20 cellular contexts compared by ENCODE assay signal in the genomic region with DNA sequence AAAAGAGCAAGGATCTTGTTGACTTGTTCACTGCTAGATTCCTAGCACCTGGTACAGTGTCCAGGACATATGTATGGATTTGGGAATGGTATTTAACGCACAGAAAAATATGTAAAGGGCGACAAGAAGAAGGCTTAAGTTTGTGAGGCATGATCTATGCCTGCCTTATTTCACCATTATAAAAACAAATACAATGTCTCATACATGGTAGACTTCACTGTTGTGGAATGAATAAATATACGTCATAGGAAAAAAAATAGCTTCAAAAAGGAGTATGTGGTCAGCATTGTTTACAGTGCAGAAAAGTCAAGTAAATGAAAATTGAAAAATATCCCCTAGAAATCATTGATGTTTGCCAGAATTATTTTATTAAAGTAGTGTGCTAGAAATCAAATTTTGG. TPM values are rescaled to one million over a fixed set of nuclear protein-coding genes. Genes with fewer than 3 reads are reported as not detected.
DNase-seq lines count a peak whose midpoint lies in the region; TF ChIP-seq lines count a peak whose summit lies in the region.
"Had no signal": no experiment of that assay in that cellular context is flagged by ENCODE, and none has a peak within 500 bp of the region (broad histone marks: within the 10 kb centered on the region; RNA-seq: fewer than 3 reads in every experiment).

No MANE protein-coding gene starts in this region.

- peaks cover 5% of the 10 kb centered on the region for H3K36me3 ChIP-seq in fibroblast of lung (ENCODE audit: control insufficient read depth, insufficient read depth, low read length)

- TF ChIP-seq CTCF in AG04449 (IDR thresholded peaks at IDR 0.05; ENCODE audit: insufficient read depth, low read length, missing control alignments) = no peak
- no peak for TF ChIP-seq CTCF in HFFc6 (IDR thresholded peaks at IDR 0.05)
- no peak for TF ChIP-seq CTCF in fibroblast of lung (conservative IDR thresholded peaks at IDR 0.05 in 1 of 2, IDR thresholded peaks at IDR 0.05 in 1 of 2; ENCODE audit: low read depth in 1 of 2, low read length in 2 of 2)

- H3K9ac ChIP-seq in fibroblast of lung (ENCODE audit: insufficient read depth, low read length) = no peak overlapping the region
- H3K9ac ChIP-seq: BLaER1 had no signal

- POLR2A ChIA-PET in AG04449 (lab: Yijun Ruan, JAX) = no interaction called here

- H3K36me3 Mint-ChIP-seq in HFFc6 (ENCODE audit: low read depth) = peaks cover 37% of the 10 kb centered on the region

- no peaks in the 10 kb centered on the region for H4K20me1 ChIP-seq in fibroblast of lung (ENCODE audit: control insufficient read depth, extremely low read depth, insufficient read depth, low read length)
- H4K20me1 ChIP-seq: BLaER1 had no signal

- H3K27me3 Mint-ChIP-seq in HFFc6 (ENCODE audit: insufficient read depth) = no peaks in the 10 kb centered on the region
- H3K27me3 Mint-ChIP-seq: CD4-positive, alpha-beta memory T cell had no signal

- H2AFZ ChIP-seq in fibroblast of lung (ENCODE audit: low read length) = no peak overlapping the region

- H3K27me3 ChIP-seq in fibroblast of lung (ENCODE audit: control insufficient read depth, insufficient read depth, low read length) = no peaks in the 10 kb centered on the region
- H3K27me3 ChIP-seq: BLaER1 had no signal

- no peaks in the 10 kb centered on the region for H3K4me1 ChIP-seq in fibroblast of lung (ENCODE audit: control insufficient read depth, extremely low read depth, insufficient read depth, low read length)
- H3K4me1 ChIP-seq: BLaER1 had no signal

- H3K79me2 ChIP-seq in fibroblast of lung (ENCODE audit: control insufficient read depth, insufficient read depth, low read length) = no peaks in the 10 kb centered on the region

- no peaks in the 10 kb centered on the region for H3K9me3 Mint-ChIP-seq in HFFc6
- H3K9me3 Mint-ChIP-seq: CD4-positive, alpha-beta memory T cell had no signal

- peak overlapping the region; percentile 2; the same call in 1 of the 2 replicates for H3K27ac Mint-ChIP-seq in HFFc6

- peak; percentile 21 for DNase-seq in AG04449 (ENCODE audit: low read depth, low spot score)
- no peak for DNase-seq in HFFc6
- peak; percentile 16 for DNase-seq in astrocyte of the hippocampus (ENCODE audit: low read depth, low spot score)
- peak; percentile 32 to 77 for DNase-seq in fibroblast of lung (ENCODE audit: low read depth in 2 of 2)
- no peak for DNase-seq in NCI-H748 (lab: John Stamatoyannopoulos, UW; ENCODE audit: unreplicated experiment)
- no peak for DNase-seq in NCI-H1436 treated with DMSO at 0.1 percent for 48 hours (lab: John Stamatoyannopoulos, UW)
- no peak for DNase-seq in cerebellar nuclear complex (lab: John Stamatoyannopoulos, UW)
- no peak for DNase-seq in hypothalamus (lab: John Stamatoyannopoulos, UW)
- DNase-seq: 8988T; CD4-positive, alpha-beta memory T cell; DMS53; NCI-H1417 treated with DMSO at 0.1 percent for 48 hours; NCI-H1930; NCI-H345; NCI-H526; NK-92 treated with Interleukin-12 subunit alpha and Interleukin-12 subunit beta, amount 100 ng/mL, for 24 hours; Right ventricle myocardium superior had no signal

- no peak overlapping the region for H3K4me2 ChIP-seq in fibroblast of lung (ENCODE audit: extremely low read depth, insufficient read depth, low read length)
- H3K4me2 ChIP-seq: BLaER1 had no signal

- H3K4me1 Mint-ChIP-seq in HFFc6 (ENCODE audit: low read depth) = peaks cover 15% of the 10 kb centered on the region

- no peak overlapping the region for H3K4me3 ChIP-seq in AG04449 (ENCODE audit: low read depth, low read length)
- no peak overlapping the region for H3K4me3 ChIP-seq in fibroblast of lung (replicated peaks in 1 of 4; ENCODE audit: control extremely low read depth in 1 of 4, insufficient read depth in 1 of 4, low read depth in 3 of 4, low read length in 4 of 4)
- H3K4me3 ChIP-seq: BLaER1, SK-N-MC had no signal

- H3K27ac ChIP-seq in fibroblast of lung (ENCODE audit: insufficient read depth, low read length) = no peak overlapping the region
- H3K27ac ChIP-seq: BLaER1, SK-N-MC had no signal

- CTCF ChIA-PET in AG04449 (lab: Yijun Ruan, JAX) = interaction anchor here (1.0 to 1.8 kb wide), 2 partner anchors 15 to 16 kb away, joined by 5 to 8 read pairs; no protein-coding TSS in a partner anchor

- H3K9me3 ChIP-seq in fibroblast of lung (ENCODE audit: control insufficient read depth, insufficient read depth, low read depth, low read length) = no peaks in the 10 kb centered on the region
- H3K9me3 ChIP-seq: BLaER1 had no signal

- H3K4me3 Mint-ChIP-seq in HFFc6 = no peak overlapping the region
- H3K4me3 Mint-ChIP-seq: CD4-positive, alpha-beta memory T cell had no signal

RNA-seq across cellular contexts. Expression of a gene that starts 30.0 kb away (rescaled TPM):
- total RNA-seq in HFFc6 (2021; fragmentation: NEBNext Ultra II Directional; extraction: Animal tissue kit (Norgen Biotek cat#: 25700)) = 10 to 100 TPM; 19.6 to 23.8 (median 21.9) TPM
- total RNA-seq in fibroblast of lung = 28.0 and 36.2 TPM in 2 replicates
- polyA plus RNA-seq in fibroblast of lung = 16.4 and 27.0 TPM in 2 replicates
- polyA plus RNA-seq in fibroblast of lung (2012) = 9.2 and 13.8 TPM in 2 replicates
- 5.7 and 10.7 TPM in 2 replicates for polyA minus RNA-seq in fibroblast of lung (ENCODE audit: low replicate concordance)

RNA-seq across cellular contexts. Expression of a gene that starts 43.7 kb away (rescaled TPM):
- total RNA-seq in HFFc6 (2021; fragmentation: NEBNext Ultra II Directional; extraction: Animal tissue kit (Norgen Biotek cat#: 25700)) = 10 to 100 TPM; 20.0 to 33.3 (median 27.0) TPM
- 32.2 and 48.0 TPM in 2 replicates for total RNA-seq in fibroblast of lung
- 30.0 and 39.9 TPM in 2 replicates for polyA plus RNA-seq in fibroblast of lung
- 23.0 and 29.8 TPM in 2 replicates for polyA plus RNA-seq in fibroblast of lung (2012)
- polyA minus RNA-seq in fibroblast of lung (ENCODE audit: low replicate concordance) = 1.2 and 2.9 TPM in 2 replicates

RNA-seq across cellular contexts. Expression of a gene that starts 44.3 kb away (rescaled TPM):
- 10 to 100 TPM; 36.4 to 58.0 (median 50.9) TPM for total RNA-seq in HFFc6 (2021; fragmentation: NEBNext Ultra II Directional; extraction: Animal tissue kit (Norgen Biotek cat#: 25700))
- 12.6 and 36.3 TPM in 2 replicates for total RNA-seq in fibroblast of lung
- 61.9 and 90.1 TPM in 2 replicates for polyA plus RNA-seq in fibroblast of lung
- polyA plus RNA-seq in fibroblast of lung (2012) = 33.5 and 46.6 TPM in 2 replicates
- polyA minus RNA-seq in fibroblast of lung (ENCODE audit: low replicate concordance) = 10.2 and 11.0 TPM in 2 replicates
- total RNA-seq: CD4-positive, alpha-beta memory T cell; HT-29 had no signal

Comparison
In these comparisons a context has a peak if more than half of its experiments do, and no peak if none do; other contexts are left out.
1. DNase-seq: peak in AG04449 (single experiment), astrocyte of the hippocampus (single experiment) and fibroblast of lung (2 of 2); none in HFFc6 (single experiment), NCI-H748 (single experiment), NCI-H1436 treated with DMSO at 0.1 percent for 48 hours (single experiment), cerebellar nuclear complex (0 of 2) and hypothalamus (0 of 51).